Comparison of ENCODE assay signal across 21 cellular contexts in the genomic region with DNA sequence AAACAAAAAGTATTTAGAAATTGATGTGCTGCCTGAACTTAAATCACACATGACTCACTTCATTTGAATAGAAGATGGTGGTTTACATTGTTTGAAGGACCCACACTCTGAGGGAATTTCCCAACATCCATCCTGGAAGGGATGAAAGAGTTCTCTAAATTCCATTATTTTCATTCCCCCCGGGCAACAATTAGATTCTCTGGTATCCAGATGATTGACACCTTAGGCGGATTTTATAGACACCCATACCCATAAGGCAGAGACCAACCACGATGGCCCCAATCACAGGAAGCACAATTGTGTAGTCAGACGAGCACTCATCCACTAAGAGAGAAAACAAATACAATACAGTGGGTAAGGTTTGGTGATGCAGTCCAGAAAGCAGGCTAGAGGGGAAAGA. TPM values are rescaled to one million over a fixed set of nuclear protein-coding genes. Genes with fewer than 3 reads are reported as not detected.
DNase-seq lines count a peak whose midpoint lies in the region; ATAC-seq, FAIRE-seq and TF ChIP-seq lines count a peak whose summit lies in the region.
"Had no signal": no experiment of that assay in that cellular context is flagged by ENCODE, and none has a peak within 500 bp of the region (broad histone marks: within the 10 kb centered on the region; RNA-seq: fewer than 3 reads in every experiment).

No MANE protein-coding gene starts in this region.

- H3K4me3 Mint-ChIP-seq in activated naive CD4-positive, alpha-beta T cell treated with anti-CD3 and anti-CD28 coated beads for 36 hours = no peak overlapping the region
- no peak overlapping the region for H3K4me3 Mint-ChIP-seq in stimulated activated effector memory CD8-positive, alpha-beta T cell treated with anti-CD3 and anti-CD28 coated beads, Interleukin-12 subunit alpha, Interleukin-12 subunit beta, amount 100 ng/mL, for 72 hours
- no peak overlapping the region for H3K4me3 Mint-ChIP-seq in activated T-helper 1 cell treated with anti-CD3 and anti-CD28 coated beads, Interleukin-12 subunit alpha, Interleukin-12 subunit beta, Interleukin-2, Interleukin-4 antibody, amounts not matched to agents 30 ng/mL and 10 ng/mL and 1 ng/mL, durations not matched to agents 14 hours and 24 hours and 36 hours
- H3K4me3 Mint-ChIP-seq: CD8-positive, alpha-beta memory T cell had no signal

- peak; percentile 21 for FAIRE-seq in endothelial cell of umbilical vein (lab: Jason Lieb, UNC)
- FAIRE-seq: G401.6, GM12891, HepG2, keratinocyte had no signal

- POLR2A ChIA-PET in endothelial cell of umbilical vein (lab: Charles Lee) = interaction anchor here (0.7 kb wide), 1 partner anchor 13 kb away, joined by 3 read pairs; no protein-coding TSS in a partner anchor

- no peak overlapping the region for H3K27ac Mint-ChIP-seq in activated naive CD4-positive, alpha-beta T cell treated with anti-CD3 and anti-CD28 coated beads for 36 hours
- no peak overlapping the region for H3K27ac Mint-ChIP-seq in stimulated activated effector memory CD8-positive, alpha-beta T cell treated with anti-CD3 and anti-CD28 coated beads, Interleukin-12 subunit alpha, Interleukin-12 subunit beta, amount 100 ng/mL, for 72 hours
- no peak overlapping the region for H3K27ac Mint-ChIP-seq in activated T-helper 1 cell treated with anti-CD3 and anti-CD28 coated beads, Interleukin-12 subunit alpha, Interleukin-12 subunit beta, Interleukin-2, Interleukin-4 antibody, amounts not matched to agents 30 ng/mL and 10 ng/mL and 1 ng/mL, durations not matched to agents 14 hours and 24 hours and 36 hours
- H3K27ac Mint-ChIP-seq: CD8-positive, alpha-beta memory T cell had no signal

- H3K36me3 ChIP-seq in endothelial cell of umbilical vein (ENCODE audit: control insufficient read depth in 2 of 2, extremely low read depth in 1 of 2, insufficient read depth in 2 of 2, low read length in 2 of 2) = no peaks in the 10 kb centered on the region
- no peaks in the 10 kb centered on the region for H3K36me3 ChIP-seq in adrenal gland (replicated peaks in 1 of 2)
- H3K36me3 ChIP-seq: colonic mucosa, heart right ventricle, right atrium auricular region, uterus had no signal

- no peak overlapping the region for H3K4me3 ChIP-seq in endothelial cell of umbilical vein (replicated peaks in 1 of 3; ENCODE audit: insufficient read depth in 1 of 3, low read depth in 1 of 3, low read length in 3 of 3)
- no peak overlapping the region for H3K4me3 ChIP-seq in adrenal gland
- H3K4me3 ChIP-seq: colonic mucosa, heart right ventricle, right atrium auricular region, uterus had no signal

- no peaks in the 10 kb centered on the region for H4K20me1 ChIP-seq in endothelial cell of umbilical vein (replicated peaks; ENCODE audit: control insufficient read depth, extremely low read depth, insufficient read depth, low read length)

- no peaks in the 10 kb centered on the region for H3K27me3 Mint-ChIP-seq in activated naive CD4-positive, alpha-beta T cell treated with anti-CD3 and anti-CD28 coated beads for 36 hours (ENCODE audit: low read depth)
- H3K27me3 Mint-ChIP-seq in activated T-helper 1 cell treated with anti-CD3 and anti-CD28 coated beads, Interleukin-12 subunit alpha, Interleukin-12 subunit beta, Interleukin-2, Interleukin-4 antibody, amounts not matched to agents 30 ng/mL and 10 ng/mL and 1 ng/mL, durations not matched to agents 14 hours and 24 hours and 36 hours (ENCODE audit: insufficient read depth) = peaks cover 1% of the 10 kb centered on the region

- H3K9me1 ChIP-seq in endothelial cell of umbilical vein (replicated peaks; ENCODE audit: control insufficient read depth, extremely low read depth, insufficient read depth, low read length) = no peaks in the 10 kb centered on the region

- peaks cover 5% of the 10 kb centered on the region for H3K4me1 Mint-ChIP-seq in activated naive CD4-positive, alpha-beta T cell treated with anti-CD3 and anti-CD28 coated beads for 36 hours (ENCODE audit: low read depth)
- H3K4me1 Mint-ChIP-seq in stimulated activated effector memory CD8-positive, alpha-beta T cell treated with anti-CD3 and anti-CD28 coated beads, Interleukin-12 subunit alpha, Interleukin-12 subunit beta, amount 100 ng/mL, for 72 hours = no peaks in the 10 kb centered on the region
- peaks cover 12% of the 10 kb centered on the region for H3K4me1 Mint-ChIP-seq in activated T-helper 1 cell treated with anti-CD3 and anti-CD28 coated beads, Interleukin-12 subunit alpha, Interleukin-12 subunit beta, Interleukin-2, Interleukin-4 antibody, amounts not matched to agents 30 ng/mL and 10 ng/mL and 1 ng/mL, durations not matched to agents 14 hours and 24 hours and 36 hours (ENCODE audit: low read depth)

- no peak for TF ChIP-seq POLR2A in endothelial cell of umbilical vein (IDR thresholded peaks at IDR 0.05; ENCODE audit: low read depth, low read length)
- no peak for TF ChIP-seq POLR2A in adrenal gland (IDR thresholded peaks at IDR 0.05)

- CTCF ChIA-PET in activated naive CD4-positive, alpha-beta T cell treated with anti-CD3 and anti-CD28 coated beads for 36 hours (lab: Charles Lee) = interaction anchor here (0.6 to 5.9 kb wide), 10 partner anchors 38 to 621 kb away, joined by 3 to 89 read pairs (median 10); a partner anchor contains a TSS
- CTCF ChIA-PET in endothelial cell of umbilical vein (lab: Charles Lee) = interaction anchor here (1.3 to 5.4 kb wide), 7 partner anchors 10 to 410 kb away, joined by 3 to 105 read pairs (median 11); no protein-coding TSS in a partner anchor

- H3K27me3 ChIP-seq in endothelial cell of umbilical vein (ENCODE audit: control insufficient read depth in 2 of 2, insufficient read depth in 2 of 2, low read length in 2 of 2) = no peaks in the 10 kb centered on the region
- no peaks in the 10 kb centered on the region for H3K27me3 ChIP-seq in adrenal gland
- H3K27me3 ChIP-seq: colonic mucosa, right atrium auricular region had no signal

- dilution Hi-C loops in endothelial cell of umbilical vein (cut with MboI; ENCODE audit: extremely low pct_ligation_motif_present, low sequenced_read_pairs) = no loop called here

- peak overlapping the region; percentile 12 for H3K9ac ChIP-seq in endothelial cell of umbilical vein (replicated peaks; ENCODE audit: extremely low read depth, insufficient read depth, low read length)

- H3K27ac ChIP-seq in endothelial cell of umbilical vein (ENCODE audit: insufficient read depth, low read depth, low read length) (peak overlapping the region; percentile 50), adrenal gland (no peak overlapping the region)
- H3K27ac ChIP-seq: colonic mucosa, heart right ventricle, right atrium auricular region, uterus had no signal

- peaks cover 6% of the 10 kb centered on the region for H3K36me3 Mint-ChIP-seq in activated naive CD4-positive, alpha-beta T cell treated with anti-CD3 and anti-CD28 coated beads for 36 hours (ENCODE audit: low read depth)
- no peaks in the 10 kb centered on the region for H3K36me3 Mint-ChIP-seq in stimulated activated effector memory CD8-positive, alpha-beta T cell treated with anti-CD3 and anti-CD28 coated beads, Interleukin-12 subunit alpha, Interleukin-12 subunit beta, amount 100 ng/mL, for 72 hours
- peaks cover 5% of the 10 kb centered on the region for H3K36me3 Mint-ChIP-seq in activated T-helper 1 cell treated with anti-CD3 and anti-CD28 coated beads, Interleukin-12 subunit alpha, Interleukin-12 subunit beta, Interleukin-2, Interleukin-4 antibody, amounts not matched to agents 30 ng/mL and 10 ng/mL and 1 ng/mL, durations not matched to agents 14 hours and 24 hours and 36 hours (ENCODE audit: low read depth)

- intact Hi-C loops in activated naive CD4-positive, alpha-beta T cell treated with anti-CD3 and anti-CD28 coated beads for 36 hours (cut with micrococcal nuclease) = loop anchor here (2.0 to 10.0 kb wide), 2 partner anchors 641 to 761 kb away; a partner anchor contains a TSS
- intact Hi-C loops in endothelial cell of umbilical vein (cut with micrococcal nuclease) (loop anchor here (2.0 to 5.0 kb wide), 6 partner anchors 38 to 758 kb away; a partner anchor contains a TSS), adrenal gland (cut with DNase I) (loop anchor here (5.0 to 10.0 kb wide), 2 partner anchors 258 to 261 kb away; no protein-coding TSS in a partner anchor)
- intact Hi-C loops in activated T-helper 1 cell treated with anti-CD3 and anti-CD28 coated beads, Interleukin-12 subunit alpha, Interleukin-12 subunit beta, Interleukin-2, Interleukin-4 antibody, amounts not matched to agents 30 ng/mL and 10 ng/mL and 1 ng/mL, durations not matched to agents 14 hours and 24 hours and 36 hours (cut with micrococcal nuclease) = loop anchor here (2.0 kb wide), 1 partner anchor 409 kb away; no protein-coding TSS in a partner anchor

- H3K79me2 ChIP-seq in endothelial cell of umbilical vein (ENCODE audit: control insufficient read depth, insufficient read depth, low read length) = no peaks in the 10 kb centered on the region

- peaks cover 35% of the 10 kb centered on the region for H3K4me1 ChIP-seq in endothelial cell of umbilical vein (ENCODE audit: control insufficient read depth, extremely low read depth, insufficient read depth, low read length)
- H3K4me1 ChIP-seq in adrenal gland (replicated peaks in 1 of 2) = no peaks in the 10 kb centered on the region
- H3K4me1 ChIP-seq: colonic mucosa, right atrium auricular region, uterus had no signal

- TF ChIP-seq CTCF in endothelial cell of umbilical vein (IDR thresholded peaks at IDR 0.05; ENCODE audit: extremely low read depth in 1 of 2, insufficient read depth in 1 of 2, low read depth in 1 of 2, low read length in 2 of 2) (no peak), adrenal gland (IDR thresholded peaks at IDR 0.05) (no peak)

- WGBS in adrenal gland, 4 donors = 72 to 81% (median 75%) methylated on average over 4 of the region's 4 CpGs

- no TSS peak for BruUV-seq in endothelial cell of umbilical vein (replicated peaks; lab: Mats Ljungman, UMichigan)

- H2AFZ ChIP-seq in endothelial cell of umbilical vein (ENCODE audit: low read depth, low read length) = peak overlapping the region; percentile 39

- ATAC-seq in stimulated activated effector memory CD8-positive, alpha-beta T cell treated with anti-CD3 and anti-CD28 coated beads, Interleukin-12 subunit alpha, Interleukin-12 subunit beta, amount 100 ng/mL, for 72 hours = peak; percentile 64
- ATAC-seq: heart right ventricle, HepG2 had no signal

- peak; percentile 19 for DNase-seq in activated naive CD4-positive, alpha-beta T cell treated with anti-CD3 and anti-CD28 coated beads for 36 hours
- no peak for DNase-seq in activated naive CD4-positive, alpha-beta T cell treated with Interleukin-2 at 50 U/mL for 16 hours
- DNase-seq in NCI-H1048 (lab: John Stamatoyannopoulos, UW) (peak; percentile 56), endothelial cell of umbilical vein (ENCODE audit: low read depth, low spot score) (peak; percentile 50), adrenal gland (no peak), DMS79 treated with DMSO at 0.1 percent for 48 hours (lab: John Stamatoyannopoulos, UW) (no peak)
- DNase-seq in stimulated activated effector memory CD8-positive, alpha-beta T cell treated with anti-CD3 and anti-CD28 coated beads, Interleukin-12 subunit alpha, Interleukin-12 subunit beta, amount 100 ng/mL, for 72 hours (ENCODE audit: low spot score in 2 of 2) = no peak
- DNase-seq in activated T-helper 1 cell treated with anti-CD3 and anti-CD28 coated beads, Interleukin-12 subunit alpha, Interleukin-12 subunit beta, Interleukin-2, Interleukin-4 antibody, amounts not matched to agents 30 ng/mL and 10 ng/mL and 1 ng/mL, durations not matched to agents 14 hours and 24 hours and 36 hours (ENCODE audit: low spot score) = no peak
- DNase-seq: activated CD4-positive, alpha-beta T cell treated with anti-CD3 and anti-CD28 coated beads, Interleukin-2, amount 50 U/mL, for 48 hours; anterior cingulate cortex; CD8-positive, alpha-beta memory T cell; colonic mucosa; H7; heart right ventricle; NCI-H748 treated with DMSO at 0.1 percent for 48 hours; uterus had no signal

- no peaks in the 10 kb centered on the region for H3K9me3 ChIP-seq in endothelial cell of umbilical vein (replicated peaks; ENCODE audit: control insufficient read depth, insufficient read depth, low read length)
- peaks cover 0 to 2% (median 2%) of the 10 kb centered on the region in 3 donors for H3K9me3 ChIP-seq in adrenal gland (replicated peaks in 1 of 3)
- H3K9me3 ChIP-seq: uterus had no signal

- H3K9me3 Mint-ChIP-seq in activated naive CD4-positive, alpha-beta T cell treated with anti-CD3 and anti-CD28 coated beads for 36 hours = peaks cover 2% of the 10 kb centered on the region
- peaks cover 2% of the 10 kb centered on the region for H3K9me3 Mint-ChIP-seq in stimulated activated effector memory CD8-positive, alpha-beta T cell treated with anti-CD3 and anti-CD28 coated beads, Interleukin-12 subunit alpha, Interleukin-12 subunit beta, amount 100 ng/mL, for 72 hours
- H3K9me3 Mint-ChIP-seq in activated T-helper 1 cell treated with anti-CD3 and anti-CD28 coated beads, Interleukin-12 subunit alpha, Interleukin-12 subunit beta, Interleukin-2, Interleukin-4 antibody, amounts not matched to agents 30 ng/mL and 10 ng/mL and 1 ng/mL, durations not matched to agents 14 hours and 24 hours and 36 hours = peaks cover 3% of the 10 kb centered on the region

- H3K4me2 ChIP-seq in endothelial cell of umbilical vein (ENCODE audit: insufficient read depth, low read length) = peak overlapping the region; percentile 27

RNA-seq across cellular contexts. Expression of a gene that starts 24.6 kb away (rescaled TPM):
- 10 to 100 TPM; 21.0 to 24.9 TPM for total RNA-seq in activated naive CD4-positive, alpha-beta T cell treated with anti-CD3 and anti-CD28 coated beads for 36 hours
- total RNA-seq in endothelial cell of umbilical vein (19.7 and 22.7 TPM in 2 replicates), adrenal gland (100 to 1,000 TPM in 1 of 8 donors, 10 to 100 TPM in 7; 40.9 to 137 (median 53.5) TPM)
- polyA plus RNA-seq in endothelial cell of umbilical vein (7.5 and 9.2 TPM in 2 replicates), adrenal gland (10 to 100 TPM; 47.8 to 65.7 (median 50.6) TPM)
- polyA plus RNA-seq in endothelial cell of umbilical vein (2011; cell fraction: cytosol; rRNA removed) = 10.6 and 11.5 TPM in 2 replicates
- 25.1 and 30.4 TPM in 2 replicates for polyA plus RNA-seq in endothelial cell of umbilical vein (2011; cell fraction: nucleus; rRNA removed)
- polyA plus RNA-seq in endothelial cell of umbilical vein (2012) = 17.0 and 17.4 TPM in 2 replicates
- 17.8 and 20.7 TPM in 2 replicates for polyA minus RNA-seq in endothelial cell of umbilical vein
- polyA minus RNA-seq in endothelial cell of umbilical vein (2011; cell fraction: cytosol; rRNA and poly(A)+ RNA removed) = 12.1 TPM
- polyA minus RNA-seq in endothelial cell of umbilical vein (2011; cell fraction: nucleus; rRNA and poly(A)+ RNA removed) = 17.5 and 29.3 TPM in 2 replicates
- total RNA-seq in activated T-helper 1 cell treated with anti-CD3 and anti-CD28 coated beads, Interleukin-12 subunit alpha, Interleukin-12 subunit beta, Interleukin-2, Interleukin-4 antibody, amounts not matched to agents 30 ng/mL and 10 ng/mL and 1 ng/mL, durations not matched to agents 14 hours and 24 hours and 36 hours = 27.3 and 30.0 TPM in 2 replicates

RNA-seq across cellular contexts. Expression of a gene that starts 38.6 kb away (rescaled TPM):
- 10 to 100 TPM; 20.2 to 23.8 TPM for total RNA-seq in activated naive CD4-positive, alpha-beta T cell treated with anti-CD3 and anti-CD28 coated beads for 36 hours
- 3.7 and 8.0 TPM in 2 replicates for total RNA-seq in endothelial cell of umbilical vein
- polyA plus RNA-seq in endothelial cell of umbilical vein = 0.94 and 1.0 TPM in 2 replicates
- 0.80 and 1.0 TPM in 2 replicates for polyA plus RNA-seq in endothelial cell of umbilical vein (2011; cell fraction: cytosol; rRNA removed)
- polyA plus RNA-seq in endothelial cell of umbilical vein (2011; cell fraction: nucleus; rRNA removed) = 0.47 and 0.50 TPM in 2 replicates
- polyA plus RNA-seq in endothelial cell of umbilical vein (2012) = 7.1 and 10.7 TPM in 2 replicates
- polyA minus RNA-seq in endothelial cell of umbilical vein = 0.62 and 1.1 TPM in 2 replicates
- polyA minus RNA-seq in endothelial cell of umbilical vein (2011; cell fraction: cytosol; rRNA and poly(A)+ RNA removed) = not detected
- 0.24 and 0.43 TPM in 2 replicates for polyA minus RNA-seq in endothelial cell of umbilical vein (2011; cell fraction: nucleus; rRNA and poly(A)+ RNA removed)
- 1 to 10 TPM in 3 of 8 donors, under 1 TPM in 4, not detected in 1; 0.21 to 8.3 (median 0.96) TPM for total RNA-seq in adrenal gland
- under 1 TPM in 2 of 3 donors, not detected in 1; 0.30 to 0.97 TPM for polyA plus RNA-seq in adrenal gland
- 3.1 and 4.4 TPM in 2 replicates for total RNA-seq in activated T-helper 1 cell treated with anti-CD3 and anti-CD28 coated beads, Interleukin-12 subunit alpha, Interleukin-12 subunit beta, Interleukin-2, Interleukin-4 antibody, amounts not matched to agents 30 ng/mL and 10 ng/mL and 1 ng/mL, durations not matched to agents 14 hours and 24 hours and 36 hours

Comparison
In these comparisons a context has a peak if more than half of its experiments do, and no peak if none do; other contexts are left out.
1. DNase-seq: peak in activated naive CD4-positive, alpha-beta T cell treated with anti-CD3 and anti-CD28 coated beads for 36 hours (single experiment), NCI-H1048 (single experiment) and endothelial cell of umbilical vein (single experiment); none in activated naive CD4-positive, alpha-beta T cell treated with Interleukin-2 at 50 U/mL for 16 hours (single experiment), stimulated activated effector memory CD8-positive, alpha-beta T cell treated with anti-CD3 and anti-CD28 coated beads, Interleukin-12 subunit alpha, Interleukin-12 subunit beta, amount 100 ng/mL, for 72 hours (0 of 2), adrenal gland (0 of 7), activated T-helper 1 cell treated with anti-CD3 and anti-CD28 coated beads, Interleukin-12 subunit alpha, Interleukin-12 subunit beta, Interleukin-2, Interleukin-4 antibody, amounts not matched to agents 30 ng/mL and 10 ng/mL and 1 ng/mL, durations not matched to agents 14 hours and 24 hours and 36 hours (single experiment) and DMS79 treated with DMSO at 0.1 percent for 48 hours (single experiment).